ENCODE assay signal across 11 cellular contexts in genomic region chr14:77455966-77456640, GRCh38. TPM values are rescaled to one million over a fixed set of nuclear protein-coding genes. Genes with fewer than 3 reads are reported as not detected.
DNase-seq lines count a peak whose midpoint lies in the region; ATAC-seq and TF ChIP-seq lines count a peak whose summit lies in the region.
"Had no signal": no experiment of that assay in that cellular context is flagged by ENCODE, and none has a peak within 500 bp of the region (broad histone marks: within the 10 kb centered on the region; RNA-seq: fewer than 3 reads in every experiment).

No MANE protein-coding gene starts in this region.

- H3K4me3 Mint-ChIP-seq in activated CD4-positive, alpha-beta T cell treated with anti-CD3 and anti-CD28 coated beads, Interleukin-2, amount 10 ng/mL, durations not matched to agents 7 days and 5 days = peak overlapping the region; percentile 100

- WGBS in spleen, 5 donors = 71 to 85% (median 77%) methylated on average over 2 of the region's 2 CpGs

- no peak for TF ChIP-seq POLR2A in spleen (IDR thresholded peaks at IDR 0.05)

- peak overlapping the region; percentile 91 for H3K27ac ChIP-seq in VCaP
- H3K27ac ChIP-seq in spleen = peak overlapping the region in 2 of 8 donors; percentile 90 to 92

- POLR2A ChIA-PET in activated CD4-positive, alpha-beta T cell treated with anti-CD3 and anti-CD28 coated beads, Interleukin-2, amount 10 ng/mL, durations not matched to agents 7 days and 5 days (lab: Charles Lee) = no interaction called here

- CTCF ChIA-PET in activated CD4-positive, alpha-beta T cell treated with anti-CD3 and anti-CD28 coated beads, Interleukin-2, amount 10 ng/mL, durations not matched to agents 7 days and 5 days (lab: Charles Lee) = interaction anchor here (0.6 kb wide), 1 partner anchor 12 kb away, joined by 3 read pairs; no protein-coding TSS in a partner anchor

- H3K27me3 ChIP-seq in spleen (replicated peaks in 1 of 7) = no peaks in the 10 kb centered on the region

- no peaks in the 10 kb centered on the region for H3K9me3 Mint-ChIP-seq in activated CD4-positive, alpha-beta T cell treated with anti-CD3 and anti-CD28 coated beads, Interleukin-2, amount 10 ng/mL, durations not matched to agents 7 days and 5 days

- ATAC-seq in GM18519 (IDR thresholded peaks at IDR 0.05; ENCODE audit: low FRiP score, unreplicated experiment) = no peak

- peaks cover 31% of the 10 kb centered on the region for H3K36me3 Mint-ChIP-seq in activated CD4-positive, alpha-beta T cell treated with anti-CD3 and anti-CD28 coated beads, Interleukin-2, amount 10 ng/mL, durations not matched to agents 7 days and 5 days (ENCODE audit: low read depth)

- no peak for DNase-seq in activated CD4-positive, alpha-beta T cell treated with anti-CD3 and anti-CD28 coated beads, Interleukin-2, amount 10 ng/mL, durations not matched to agents 7 days and 5 days
- DNase-seq in activated CD4-positive, alpha-beta T cell treated with anti-CD3 and anti-CD28 coated beads, Interleukin-2, amount 50 U/mL, for 48 hours = no peak
- DNase-seq in fibroblast of the aortic adventitia (ENCODE audit: low read depth) (no peak), spleen (no peak), occipital lobe (lab: John Stamatoyannopoulos, UW) (no peak)
- DNase-seq in stimulated activated CD4-positive, alpha-beta T cell treated with anti-CD3 and anti-CD28 coated beads, Interleukin-12 subunit alpha, Interleukin-12 subunit beta, amount 100 ng/mL, for 4 hours = no peak
- DNase-seq: AML-193; NCI-H2171 treated with DMSO at 0.1 percent for 48 hours; stimulated activated naive CD4-positive, alpha-beta T cell had no signal

- peak overlapping the region; percentile 97 for H3K4me3 ChIP-seq in fibroblast of the aortic adventitia (ENCODE audit: low read depth, low read length)
- H3K4me3 ChIP-seq in spleen = peak overlapping the region in 5 of 8 donors; percentile 78 to 100 (median 94)

- peaks cover 20 to 56% (median 35%) of the 10 kb centered on the region in 6 donors for H3K4me1 ChIP-seq in spleen

- peaks cover 31% of the 10 kb centered on the region for H3K4me1 Mint-ChIP-seq in activated CD4-positive, alpha-beta T cell treated with anti-CD3 and anti-CD28 coated beads, Interleukin-2, amount 10 ng/mL, durations not matched to agents 7 days and 5 days

- H3K36me3 ChIP-seq in spleen = peaks cover 0 to 48% (median 31%) of the 10 kb centered on the region in 6 donors

- H3K27ac Mint-ChIP-seq in activated CD4-positive, alpha-beta T cell treated with anti-CD3 and anti-CD28 coated beads, Interleukin-2, amount 10 ng/mL, durations not matched to agents 7 days and 5 days = no peak overlapping the region

- intact Hi-C loops in spleen (cut with DNase I; ENCODE audit: low total_unique reads) = loop anchor here (5.0 to 10.0 kb wide), 4 partner anchors 79 to 259 kb away; partner anchors contain the start of genes SAMD15, SPTLC2 and TMED8

- TF ChIP-seq CTCF in VCaP (conservative IDR thresholded peaks at IDR 0.05) = no peak
- no peak for TF ChIP-seq CTCF in fibroblast of the aortic adventitia (IDR thresholded peaks at IDR 0.05; ENCODE audit: insufficient read depth, low read length)
- no peak for TF ChIP-seq CTCF in spleen (IDR thresholded peaks at IDR 0.05 in 8 of 11, conservative IDR thresholded peaks at IDR 0.05 in 3 of 11)

- no peaks in the 10 kb centered on the region for H3K9me3 ChIP-seq in spleen

- H3K27me3 Mint-ChIP-seq in activated CD4-positive, alpha-beta T cell treated with anti-CD3 and anti-CD28 coated beads, Interleukin-2, amount 10 ng/mL, durations not matched to agents 7 days and 5 days = no peaks in the 10 kb centered on the region

RNA-seq across cellular contexts. Expression of gene VIPAS39, which starts 1.3 kb away (rescaled TPM):
- 10 to 100 TPM; 19.0 to 20.7 TPM for total RNA-seq in activated CD4-positive, alpha-beta T cell treated with anti-CD3 and anti-CD28 coated beads, Interleukin-2, amount 10 ng/mL, durations not matched to agents 7 days and 5 days
- total RNA-seq in fibroblast of the aortic adventitia (ENCODE audit: low replicate concordance) (21.1 and 33.5 TPM in 2 replicates), spleen (10 to 100 TPM; 13.4 to 24.3 (median 18.5) TPM), occipital lobe (30.6 TPM)
- polyA plus RNA-seq in spleen = 10 to 100 TPM in 1 of 3 donors, 1 to 10 TPM in 2; 9.8 to 10.8 (median 9.8) TPM

RNA-seq across cellular contexts. Expression of gene AHSA1, which starts 1.8 kb away (rescaled TPM):
- 100 to 1,000 TPM; 217 to 245 TPM for total RNA-seq in activated CD4-positive, alpha-beta T cell treated with anti-CD3 and anti-CD28 coated beads, Interleukin-2, amount 10 ng/mL, durations not matched to agents 7 days and 5 days
- 68.2 and 76.3 TPM in 2 replicates for total RNA-seq in fibroblast of the aortic adventitia (ENCODE audit: low replicate concordance)
- total RNA-seq in spleen = 100 to 1,000 TPM in 1 of 7 donors, 10 to 100 TPM in 6; 55.2 to 126 (median 95.0) TPM
- 10 to 100 TPM; 41.5 to 81.0 (median 73.6) TPM for polyA plus RNA-seq in spleen
- 79.1 TPM for total RNA-seq in occipital lobe

RNA-seq across cellular contexts. Expression of gene NOXRED1, which starts 32.8 kb away (rescaled TPM):
- total RNA-seq in activated CD4-positive, alpha-beta T cell treated with anti-CD3 and anti-CD28 coated beads, Interleukin-2, amount 10 ng/mL, durations not matched to agents 7 days and 5 days = under 1 TPM; 0.22 to 0.67 TPM
- total RNA-seq in fibroblast of the aortic adventitia (ENCODE audit: low replicate concordance) (0.09 TPM in 1 of 2 replicates, not detected in the other), spleen (1 to 10 TPM in 2 of 7 donors, under 1 TPM in 5; 0.46 to 1.2 (median 0.82) TPM), occipital lobe (0.16 TPM)
- polyA plus RNA-seq in spleen = under 1 TPM; 0.30 to 0.59 (median 0.32) TPM

RNA-seq across cellular contexts. Expression of gene ISM2, which starts 42.5 kb away (rescaled TPM):
- total RNA-seq in activated CD4-positive, alpha-beta T cell treated with anti-CD3 and anti-CD28 coated beads, Interleukin-2, amount 10 ng/mL, durations not matched to agents 7 days and 5 days = not detected
- 0.09 TPM in 1 of 2 replicates, not detected in the other for total RNA-seq in fibroblast of the aortic adventitia (ENCODE audit: low replicate concordance)
- total RNA-seq in spleen = under 1 TPM in 5 of 7 donors, not detected in 2; 0.13 to 0.56 (median 0.43) TPM
- not detected for polyA plus RNA-seq in spleen
- total RNA-seq in occipital lobe = 0.78 TPM
